ENCODE assay signal across 8 cellular contexts in the genomic region with DNA sequence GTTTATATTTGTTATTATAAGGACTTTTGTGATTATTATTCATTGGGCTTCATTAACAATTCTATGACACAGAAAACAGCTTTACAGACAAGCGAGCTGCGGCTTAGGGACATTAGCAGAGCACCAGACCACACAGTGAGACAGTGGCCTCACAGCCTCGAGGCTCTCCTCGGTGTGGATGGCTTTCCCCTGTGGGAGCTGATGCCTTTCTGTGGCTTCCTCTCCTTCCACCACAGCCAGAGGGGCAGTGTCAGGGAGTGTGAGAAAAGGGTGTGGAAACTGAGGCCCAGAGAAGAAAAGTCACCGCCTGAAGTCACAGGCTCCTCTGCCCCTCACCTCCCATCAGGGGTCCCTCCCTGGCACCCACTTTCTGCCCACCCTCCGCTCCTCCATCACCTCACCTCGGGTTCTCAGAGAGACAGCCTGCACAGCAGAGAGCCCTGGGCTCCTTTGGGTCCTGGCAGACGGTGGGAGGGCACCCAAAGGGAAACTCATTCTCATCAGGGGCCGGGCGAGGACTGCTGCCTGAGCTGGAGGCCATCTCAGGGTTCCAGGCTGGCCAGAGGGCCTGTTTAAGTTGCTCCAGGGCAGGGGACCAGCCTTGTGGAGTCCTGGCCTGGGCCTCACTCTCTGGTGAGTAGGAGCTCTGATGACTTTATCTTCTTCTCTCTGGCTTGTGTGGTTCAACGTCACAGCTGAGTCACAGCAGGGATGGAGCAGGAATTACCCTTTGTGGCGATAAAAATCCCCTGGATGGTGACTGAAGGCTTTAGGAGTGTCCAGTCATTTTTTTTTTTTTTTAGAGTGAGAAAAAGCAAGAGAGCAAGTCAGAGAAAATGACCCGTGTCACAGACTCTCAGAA. TPM values are rescaled to one million over a fixed set of nuclear protein-coding genes. Genes with fewer than 3 reads are reported as not detected.
DNase-seq lines count a peak whose midpoint lies in the region; ATAC-seq and TF ChIP-seq lines count a peak whose summit lies in the region.

No MANE protein-coding gene starts in this region.

- peak; percentile 60 for ATAC-seq in HG02610 (IDR thresholded peaks at IDR 0.05; ENCODE audit: unreplicated experiment)
- ATAC-seq in stimulated activated naive CD8-positive, alpha-beta T cell treated with anti-CD3 and anti-CD28 coated beads, Interleukin-15, amount 100 ng/mL, for 72 hours, result peak; percentile 81

- H3K4me3 ChIP-seq in GM12875 (ENCODE audit: low read depth, low read length), result peak overlapping the region; percentile 81
- 0 out of 2 replicates have a peak overlapping the region, but pooled peaks have one; percentile 4 for H3K4me3 ChIP-seq in SJSA1

- H3K27ac Mint-ChIP-seq in mesothelial cell of epicardium, result peak overlapping the region; percentile 44
- peak overlapping the region; percentile 97 to 99 for H3K27ac Mint-ChIP-seq in stimulated activated naive CD8-positive, alpha-beta T cell treated with anti-CD3 and anti-CD28 coated beads, Interleukin-15, amount 100 ng/mL, for 72 hours

- peak; percentile 87 to 88 for DNase-seq in SJSA1 (ENCODE audit: low read depth in 1 of 2, low spot score in 2 of 2)
- DNase-seq in amniotic stem cell (lab: John Stamatoyannopoulos, UW), result peak; percentile 89
- no peak for DNase-seq in mesothelial cell of epicardium (ENCODE audit: low spot score in 2 of 2, unreplicated experiment in 2 of 2)
- DNase-seq in stimulated activated naive CD8-positive, alpha-beta T cell treated with anti-CD3 and anti-CD28 coated beads, Interleukin-15, amount 100 ng/mL, for 72 hours, result peak; percentile 79 to 94
- DNase-seq in NCI-H446 treated with DMSO at 0.1 percent for 48 hours (lab: John Stamatoyannopoulos, UW), result no peak
- no peak for DNase-seq in NCI-H2196 (lab: John Stamatoyannopoulos, UW; ENCODE audit: unreplicated experiment)

- H3K4me3 Mint-ChIP-seq in mesothelial cell of epicardium, result no peak overlapping the region
- H3K4me3 Mint-ChIP-seq in stimulated activated naive CD8-positive, alpha-beta T cell treated with anti-CD3 and anti-CD28 coated beads, Interleukin-15, amount 100 ng/mL, for 72 hours, result peak overlapping the region; percentile 88 to 89

- no peak for TF ChIP-seq CTCF in GM12875 (IDR thresholded peaks at IDR 0.05; ENCODE audit: borderline replicate concordance, insufficient read depth, low read depth, low read length)
- TF ChIP-seq CTCF in mesothelial cell of epicardium (IDR thresholded peaks at IDR 0.05; ENCODE audit: unreplicated experiment), result no peak

- no peaks in the 10 kb centered on the region for H3K9me3 Mint-ChIP-seq in mesothelial cell of epicardium
- H3K9me3 Mint-ChIP-seq in stimulated activated naive CD8-positive, alpha-beta T cell treated with anti-CD3 and anti-CD28 coated beads, Interleukin-15, amount 100 ng/mL, for 72 hours, result no peaks in the 10 kb centered on the region

- no peaks in the 10 kb centered on the region for H3K36me3 Mint-ChIP-seq in mesothelial cell of epicardium

- H3K4me1 ChIP-seq in SJSA1 (replicated peaks), result peaks cover 33% of the 10 kb centered on the region

- H3K36me3 ChIP-seq in SJSA1, result no peaks in the 10 kb centered on the region

- peak overlapping the region; percentile 87 for H3K27ac ChIP-seq in SJSA1

- no peaks in the 10 kb centered on the region for H3K9me3 ChIP-seq in SJSA1 (replicated peaks)

- H3K27me3 ChIP-seq in SJSA1 (replicated peaks), result no peaks in the 10 kb centered on the region

- peaks cover 11% of the 10 kb centered on the region for H3K4me1 Mint-ChIP-seq in mesothelial cell of epicardium
- H3K4me1 Mint-ChIP-seq in stimulated activated naive CD8-positive, alpha-beta T cell treated with anti-CD3 and anti-CD28 coated beads, Interleukin-15, amount 100 ng/mL, for 72 hours, result peaks cover 83% of the 10 kb centered on the region

- no peaks in the 10 kb centered on the region for H3K27me3 Mint-ChIP-seq in mesothelial cell of epicardium (ENCODE audit: low read depth)
- no peaks in the 10 kb centered on the region for H3K27me3 Mint-ChIP-seq in stimulated activated naive CD8-positive, alpha-beta T cell treated with anti-CD3 and anti-CD28 coated beads, Interleukin-15, amount 100 ng/mL, for 72 hours

RNA-seq across cellular contexts. Expression of a gene that starts 0.8 kb away (rescaled TPM):
- total RNA-seq in SJSA1 (2014; rRNA removed; shearing (Covaris generic)), result 0.13 and 1.7 TPM in 2 replicates
- 7.7 to 8.2 TPM (median 8.0 TPM) in 3 replicates for total RNA-seq in mesothelial cell of epicardium

RNA-seq across cellular contexts. Expression of a gene that starts 48.8 kb away (rescaled TPM):
- total RNA-seq in SJSA1 (2014; rRNA removed; shearing (Covaris generic)), result 68.3 and 69.6 TPM in 2 replicates
- total RNA-seq in mesothelial cell of epicardium, result 36.0 to 44.5 TPM (median 41.6 TPM) in 3 replicates

Comparison
In these comparisons a context has a peak if more than half of its experiments do, and no peak if none do; other contexts are left out.
1. DNase-seq: peak in SJSA1 (2 of 2), amniotic stem cell (single experiment) and stimulated activated naive CD8-positive, alpha-beta T cell treated with anti-CD3 and anti-CD28 coated beads, Interleukin-15, amount 100 ng/mL, for 72 hours (2 of 2); none in mesothelial cell of epicardium (0 of 2), NCI-H446 treated with DMSO at 0.1 percent for 48 hours (single experiment) and NCI-H2196 (single experiment).